ENCODE assay signal across 8 cellular contexts in genomic region chr2:85888745-85889647, GRCh38. TPM values are rescaled to one million over a fixed set of nuclear protein-coding genes. Genes with fewer than 3 reads are reported as not detected.
DNase-seq lines count a peak whose midpoint lies in the region; ATAC-seq, FAIRE-seq and TF ChIP-seq lines count a peak whose summit lies in the region.

Gene ST3GAL5 (minus strand): TSS chr2:85888990. CDS start chr2:85888905, 85 bp downstream.

- ATAC-seq in GM18868 (IDR thresholded peaks at IDR 0.05; ENCODE audit: unreplicated experiment): peak; percentile 87
- peak; percentile 81 for ATAC-seq in HG03108 (IDR thresholded peaks at IDR 0.05; ENCODE audit: unreplicated experiment)
- ATAC-seq in activated CD4-positive, CD25-positive, alpha-beta regulatory T cell treated with anti-CD3 and anti-CD28 coated beads, Interleukin-2, amount 50 U/mL, for 24 hours: peak; percentile 84 to 87
- peak; percentile 89 for ATAC-seq in central memory CD8-positive, alpha-beta T cell (replicated peaks; ENCODE audit: extremely low read depth, poor library complexity, severe bottlenecking)

- H3K4me1 ChIP-seq in kidney (ENCODE audit: control insufficient read depth in 1 of 2, insufficient read depth in 1 of 2, low read depth in 1 of 2, low read length in 2 of 2): peaks cover 8 to 20% of the 10 kb centered on the region in 2 donors

- peak within 1 kb of the TSS; percentile 97 for H3K4me3 Mint-ChIP-seq in central memory CD8-positive, alpha-beta T cell

- CTCF ChIA-PET in AG04450 (lab: Charles Lee): interaction anchor here (0.5 to 2.4 kb wide), 40 partner anchors 10 to 231 kb away, joined by 3 to 16 read pairs (median 4); no protein-coding TSS in a partner anchor

- H3K4me1 Mint-ChIP-seq in central memory CD8-positive, alpha-beta T cell: peaks cover 51% of the 10 kb centered on the region

- H3K9me3 ChIP-seq in AG04450 (ENCODE audit: control insufficient read depth, insufficient read depth, low read length) (no peaks in the 10 kb centered on the region), kidney (ENCODE audit: control insufficient read depth in 1 of 2, low read length in 2 of 2) (no peaks in the 10 kb centered on the region)

- intact Hi-C loops in kidney (cut with DNase I): no loop called here

- peak within 1 kb of the TSS; percentile 95 for H3K27ac Mint-ChIP-seq in central memory CD8-positive, alpha-beta T cell (ENCODE audit: low read depth)

- FAIRE-seq in kidney (lab: Jason Lieb, UNC): no peak

- H3K9ac ChIP-seq in kidney (ENCODE audit: low read length in 2 of 2): peak within 1 kb of the TSS; percentile 64 to 79

- peak within 1 kb of the TSS; percentile 73 for H3K4me3 ChIP-seq in AG04450 (ENCODE audit: low read depth, low read length)
- peak within 1 kb of the TSS; percentile 62 to 86 for H3K4me3 ChIP-seq in kidney (ENCODE audit: low read length in 2 of 2)

- no peaks in the 10 kb centered on the region for H3K27me3 ChIP-seq in AG04450 (ENCODE audit: control insufficient read depth, insufficient read depth, low read length)

- no peaks in the 10 kb centered on the region for H3K27me3 Mint-ChIP-seq in central memory CD8-positive, alpha-beta T cell

- POLR2A ChIA-PET in AG04450 (lab: Yijun Ruan, JAX): interaction anchor here (0.9 to 4.3 kb wide), 6 partner anchors 23 to 167 kb away, joined by 3 to 25 read pairs (median 4); no protein-coding TSS in a partner anchor

- TF ChIP-seq CTCF in AG04450 (IDR thresholded peaks at IDR 0.05; ENCODE audit: low read depth, low read length): peak; percentile 75
- TF ChIP-seq CTCF in kidney (IDR thresholded peaks at IDR 0.05; ENCODE audit: borderline replicate concordance, extremely low read depth, insufficient read depth): peak; percentile 61

- no peaks in the 10 kb centered on the region for H3K9me3 Mint-ChIP-seq in central memory CD8-positive, alpha-beta T cell

- peaks cover 19% of the 10 kb centered on the region for H3K36me3 Mint-ChIP-seq in central memory CD8-positive, alpha-beta T cell (ENCODE audit: insufficient read depth)

- DNase-seq in AG04450 (ENCODE audit: low read depth, low spot score): no peak
- peak; percentile 76 for DNase-seq in NCI-H345 treated with DMSO at 0.1 percent for 48 hours (lab: John Stamatoyannopoulos, UW; ENCODE audit: unreplicated experiment)
- DNase-seq in central memory CD8-positive, alpha-beta T cell (ENCODE audit: low spot score in 2 of 2): peak; percentile 86 to 88
- DNase-seq in kidney: peak; percentile 97
- DNase-seq in stimulated activated CD4-positive, alpha-beta T cell treated with anti-CD3 and anti-CD28 coated beads, Interleukin-15, amount 100 ng/mL, for 48 hours (ENCODE audit: low read depth in 2 of 2): peak; percentile 74 to 89

- H3K36me3 ChIP-seq in kidney (ENCODE audit: control insufficient read depth in 1 of 2, insufficient read depth in 2 of 2, low read length in 2 of 2): no peaks in the 10 kb centered on the region

- H3K27ac ChIP-seq in AG04450 (ENCODE audit: low read depth, low read length) (peak within 1 kb of the TSS; percentile 58), kidney (ENCODE audit: low read depth in 2 of 2, low read length in 2 of 2) (peak within 1 kb of the TSS; percentile 40 to 62)

RNA-seq across cellular contexts. Expression of gene ST3GAL5, which starts in this region (rescaled TPM):
- polyA plus RNA-seq in AG04450 (2011; rRNA removed) (22.3 and 26.8 TPM in 2 replicates), kidney (ENCODE audit: insufficient read depth, low read depth, low replicate concordance) (7.0 TPM)
- polyA minus RNA-seq in AG04450 (2011; rRNA and poly(A)+ RNA removed): 13.1 and 16.2 TPM in 2 replicates
- 14.6 TPM for total RNA-seq in kidney
